Comparison of ENCODE assay signal across 21 cellular contexts in the genomic region with DNA sequence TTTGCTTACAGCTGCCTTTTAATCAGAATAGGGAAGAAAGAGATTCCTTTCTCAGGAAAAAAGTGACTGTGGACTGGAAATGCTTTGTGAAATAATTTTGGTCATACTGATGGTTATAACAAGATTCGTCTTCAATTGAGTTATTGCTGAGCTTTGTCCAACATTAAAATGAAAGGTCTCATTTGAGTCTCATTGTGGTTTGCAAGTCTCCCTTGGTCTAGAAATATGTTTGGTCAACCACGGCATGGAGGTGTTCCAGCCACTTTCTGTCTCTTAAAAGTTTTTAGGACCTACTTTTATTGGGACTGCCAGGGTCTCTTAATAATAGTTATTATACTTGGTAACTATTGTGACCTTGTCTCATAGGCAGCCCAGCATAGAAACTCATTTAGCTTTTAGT. TPM values are rescaled to one million over a fixed set of nuclear protein-coding genes. Genes with fewer than 3 reads are reported as not detected.
DNase-seq lines count a peak whose midpoint lies in the region; ATAC-seq, FAIRE-seq and TF ChIP-seq lines count a peak whose summit lies in the region.
"Had no signal": no experiment of that assay in that cellular context is flagged by ENCODE, and none has a peak within 500 bp of the region (broad histone marks: within the 10 kb centered on the region; RNA-seq: fewer than 3 reads in every experiment).

No MANE protein-coding gene starts in this region.

- H3K9ac ChIP-seq in kidney (ENCODE audit: low read length in 2 of 2), result no peak overlapping the region
- H3K9ac ChIP-seq: neural progenitor cell had no signal

- peak; percentile 49 for DNase-seq in M059J (ENCODE audit: low read depth)
- no peak for DNase-seq in body of pancreas
- no peak for DNase-seq in kidney
- DNase-seq in thyroid gland, result no peak
- DNase-seq in Kasumi-1 (lab: John Stamatoyannopoulos, UW), result no peak
- DNase-seq in adrenal gland, result no peak
- DNase-seq: activated CD4-positive, alpha-beta T cell treated with anti-CD3 and anti-CD28 coated beads for 36 hours; activated CD8-positive, alpha-beta memory T cell treated with anti-CD3 and anti-CD28 coated beads for 24 hours; activated gamma-delta T cell; activated T-cell treated with anti-CD3 and anti-CD28 coated beads, Interleukin-2, amount 50 U/mL, for 1 hour; C1 segment of cervical spinal cord; colonic mucosa; lower lobe of right lung; MG63; NCI-H2081; SJCRH30 had no signal

- no peak for TF ChIP-seq CTCF in body of pancreas (IDR thresholded peaks at IDR 0.05)
- TF ChIP-seq CTCF in kidney (IDR thresholded peaks at IDR 0.05; ENCODE audit: borderline replicate concordance, extremely low read depth, insufficient read depth), result no peak
- no peak for TF ChIP-seq CTCF in thyroid gland (IDR thresholded peaks at IDR 0.05)
- no peak for TF ChIP-seq CTCF in adrenal gland (IDR thresholded peaks at IDR 0.05)

- H3K36me3 ChIP-seq in body of pancreas (replicated peaks in 1 of 2; ENCODE audit: insufficient read depth in 1 of 2, low read depth in 2 of 2) (no peaks in the 10 kb centered on the region), kidney (ENCODE audit: control insufficient read depth in 1 of 2, insufficient read depth in 2 of 2, low read length in 2 of 2) (no peaks in the 10 kb centered on the region), thyroid gland (no peaks in the 10 kb centered on the region), adrenal gland (replicated peaks in 1 of 2) (no peaks in the 10 kb centered on the region)
- H3K36me3 ChIP-seq: colonic mucosa, lower lobe of right lung, MG63, neural progenitor cell, SJCRH30 had no signal

- H3K27ac ChIP-seq in body of pancreas (peak overlapping the region in 3 of 4 donors; percentile 45 to 80 (median 75)), kidney (ENCODE audit: low read depth in 2 of 2, low read length in 2 of 2) (peak overlapping the region; percentile 77), thyroid gland (peak overlapping the region; percentile 93 to 97 (median 96)), adrenal gland (no peak overlapping the region)
- H3K27ac ChIP-seq: colonic mucosa, lower lobe of right lung, neural progenitor cell, SJCRH30 had no signal

- no peaks in the 10 kb centered on the region for H3K9me3 ChIP-seq in body of pancreas
- H3K9me3 ChIP-seq in kidney (ENCODE audit: control insufficient read depth in 1 of 2, low read length in 2 of 2), result no peaks in the 10 kb centered on the region
- H3K9me3 ChIP-seq in thyroid gland, result no peaks in the 10 kb centered on the region
- no peaks in the 10 kb centered on the region for H3K9me3 ChIP-seq in adrenal gland (replicated peaks in 1 of 3)
- H3K9me3 ChIP-seq: colonic mucosa, lower lobe of right lung, MG63, SJCRH30 had no signal

- WGBS in body of pancreas, 2 donors, result 57 to 59% methylated on average over 2 of the region's 2 CpGs
- 42 to 46% methylated on average over 2 of the region's 2 CpGs for WGBS in thyroid gland, 2 donors
- 54 to 69% (median 61%) methylated on average over 2 of the region's 2 CpGs for WGBS in adrenal gland, 4 donors

- TF ChIP-seq POLR2A in body of pancreas (IDR thresholded peaks at IDR 0.05) (no peak), thyroid gland (IDR thresholded peaks at IDR 0.05) (no peak), adrenal gland (IDR thresholded peaks at IDR 0.05) (no peak)

- no peak overlapping the region for H3K4me3 ChIP-seq in body of pancreas
- no peak overlapping the region for H3K4me3 ChIP-seq in kidney (ENCODE audit: low read length in 2 of 2)
- H3K4me3 ChIP-seq in thyroid gland (replicated peaks in 1 of 3), result no peak overlapping the region
- H3K4me3 ChIP-seq in adrenal gland, result no peak overlapping the region
- H3K4me3 ChIP-seq: colonic mucosa, lower lobe of right lung, MG63, neural progenitor cell, SJCRH30 had no signal

- H3K4me1 ChIP-seq in body of pancreas (peaks cover 83% of the 10 kb centered on the region), kidney (ENCODE audit: control insufficient read depth in 1 of 2, insufficient read depth in 1 of 2, low read depth in 1 of 2, low read length in 2 of 2) (peaks cover 43 to 55% of the 10 kb centered on the region in 2 donors), thyroid gland (peaks cover 72 to 89% of the 10 kb centered on the region in 2 donors), adrenal gland (replicated peaks in 1 of 2) (peaks cover 13 to 25% of the 10 kb centered on the region in 2 donors)

- FAIRE-seq in kidney (lab: Jason Lieb, UNC), result no peak
- FAIRE-seq: bronchial epithelial cell, D721Med had no signal

- intact Hi-C loops in body of pancreas (cut with DNase I), result no loop called here
- intact Hi-C loops in kidney (cut with DNase I), result no loop called here
- intact Hi-C loops in thyroid gland (cut with DNase I), result no loop called here
- intact Hi-C loops in adrenal gland (cut with DNase I), result no loop called here

- H3K27me3 ChIP-seq in body of pancreas, result no peaks in the 10 kb centered on the region
- no peaks in the 10 kb centered on the region for H3K27me3 ChIP-seq in thyroid gland
- no peaks in the 10 kb centered on the region for H3K27me3 ChIP-seq in adrenal gland
- H3K27me3 ChIP-seq: colonic mucosa, MG63, neural progenitor cell, SJCRH30 had no signal

- ATAC-seq in body of pancreas, result no peak
- no peak for ATAC-seq in HG03025 (IDR thresholded peaks at IDR 0.05; ENCODE audit: low FRiP score, unreplicated experiment)
- ATAC-seq in HG02642 (IDR thresholded peaks at IDR 0.05; ENCODE audit: poor library complexity, unreplicated experiment), result no peak
- ATAC-seq: activated CD4-positive, alpha-beta T cell treated with anti-CD3 and anti-CD28 coated beads for 36 hours; lower lobe of right lung had no signal

RNA-seq across cellular contexts. Expression of a gene that starts 15.3 kb away (rescaled TPM):
- 65.0 and 130 TPM in 2 replicates for total RNA-seq in M059J (2014; rRNA removed; shearing (Covaris generic))
- total RNA-seq in body of pancreas, result 100 to 1,000 TPM; 104 to 121 TPM
- 216 TPM for total RNA-seq in kidney
- 115 TPM for polyA plus RNA-seq in kidney (ENCODE audit: insufficient read depth, low read depth, low replicate concordance)
- 100 to 1,000 TPM; 164 to 258 (median 242) TPM for total RNA-seq in thyroid gland
- total RNA-seq in adrenal gland, result 100 to 1,000 TPM in 6 of 8 donors, 10 to 100 TPM in 2; 84.6 to 278 (median 120) TPM
- polyA plus RNA-seq in adrenal gland, result 100 to 1,000 TPM in 2 of 3 donors, 10 to 100 TPM in 1; 94.9 to 174 (median 138) TPM

Comparison
In these comparisons a context has a peak if more than half of its experiments do, and no peak if none do; other contexts are left out.
1. H3K27ac ChIP-seq: peak in body of pancreas (3 of 4), kidney (2 of 2) and thyroid gland (3 of 3); none in adrenal gland (0 of 5).